ENCODE assay signal across 1 cellular context in the genomic region with DNA sequence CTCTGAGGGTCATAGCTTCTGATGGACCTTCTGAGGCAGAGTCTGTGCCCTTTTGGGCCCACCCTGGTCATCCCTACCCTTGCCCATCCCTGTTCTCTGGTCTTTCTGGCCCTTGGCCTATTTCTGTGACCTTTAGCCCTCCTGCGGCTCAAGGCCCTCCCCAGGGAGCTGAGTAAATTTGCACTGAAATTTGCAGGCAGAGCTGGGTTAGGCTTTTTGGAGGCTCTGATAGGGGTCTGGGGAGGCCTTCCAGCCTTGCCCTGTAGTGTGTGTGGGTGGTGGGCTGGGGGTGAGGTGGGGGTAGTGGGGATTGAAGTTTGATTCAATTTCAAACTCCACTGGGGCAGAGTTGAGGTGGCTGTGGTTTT.
A peak's percentile ranks its signal among the peaks of the same experiment; 100 is the strongest.
TF ChIP-seq lines count a peak whose summit lies in the region.

No MANE protein-coding gene starts in this region.

TF ChIP-seq in HepG2, 621 proteins besides CTCF, POLR2A, EP300 and RAD21 (continued from another document and continues in another):
- TF ChIP-seq, protein P1, sequence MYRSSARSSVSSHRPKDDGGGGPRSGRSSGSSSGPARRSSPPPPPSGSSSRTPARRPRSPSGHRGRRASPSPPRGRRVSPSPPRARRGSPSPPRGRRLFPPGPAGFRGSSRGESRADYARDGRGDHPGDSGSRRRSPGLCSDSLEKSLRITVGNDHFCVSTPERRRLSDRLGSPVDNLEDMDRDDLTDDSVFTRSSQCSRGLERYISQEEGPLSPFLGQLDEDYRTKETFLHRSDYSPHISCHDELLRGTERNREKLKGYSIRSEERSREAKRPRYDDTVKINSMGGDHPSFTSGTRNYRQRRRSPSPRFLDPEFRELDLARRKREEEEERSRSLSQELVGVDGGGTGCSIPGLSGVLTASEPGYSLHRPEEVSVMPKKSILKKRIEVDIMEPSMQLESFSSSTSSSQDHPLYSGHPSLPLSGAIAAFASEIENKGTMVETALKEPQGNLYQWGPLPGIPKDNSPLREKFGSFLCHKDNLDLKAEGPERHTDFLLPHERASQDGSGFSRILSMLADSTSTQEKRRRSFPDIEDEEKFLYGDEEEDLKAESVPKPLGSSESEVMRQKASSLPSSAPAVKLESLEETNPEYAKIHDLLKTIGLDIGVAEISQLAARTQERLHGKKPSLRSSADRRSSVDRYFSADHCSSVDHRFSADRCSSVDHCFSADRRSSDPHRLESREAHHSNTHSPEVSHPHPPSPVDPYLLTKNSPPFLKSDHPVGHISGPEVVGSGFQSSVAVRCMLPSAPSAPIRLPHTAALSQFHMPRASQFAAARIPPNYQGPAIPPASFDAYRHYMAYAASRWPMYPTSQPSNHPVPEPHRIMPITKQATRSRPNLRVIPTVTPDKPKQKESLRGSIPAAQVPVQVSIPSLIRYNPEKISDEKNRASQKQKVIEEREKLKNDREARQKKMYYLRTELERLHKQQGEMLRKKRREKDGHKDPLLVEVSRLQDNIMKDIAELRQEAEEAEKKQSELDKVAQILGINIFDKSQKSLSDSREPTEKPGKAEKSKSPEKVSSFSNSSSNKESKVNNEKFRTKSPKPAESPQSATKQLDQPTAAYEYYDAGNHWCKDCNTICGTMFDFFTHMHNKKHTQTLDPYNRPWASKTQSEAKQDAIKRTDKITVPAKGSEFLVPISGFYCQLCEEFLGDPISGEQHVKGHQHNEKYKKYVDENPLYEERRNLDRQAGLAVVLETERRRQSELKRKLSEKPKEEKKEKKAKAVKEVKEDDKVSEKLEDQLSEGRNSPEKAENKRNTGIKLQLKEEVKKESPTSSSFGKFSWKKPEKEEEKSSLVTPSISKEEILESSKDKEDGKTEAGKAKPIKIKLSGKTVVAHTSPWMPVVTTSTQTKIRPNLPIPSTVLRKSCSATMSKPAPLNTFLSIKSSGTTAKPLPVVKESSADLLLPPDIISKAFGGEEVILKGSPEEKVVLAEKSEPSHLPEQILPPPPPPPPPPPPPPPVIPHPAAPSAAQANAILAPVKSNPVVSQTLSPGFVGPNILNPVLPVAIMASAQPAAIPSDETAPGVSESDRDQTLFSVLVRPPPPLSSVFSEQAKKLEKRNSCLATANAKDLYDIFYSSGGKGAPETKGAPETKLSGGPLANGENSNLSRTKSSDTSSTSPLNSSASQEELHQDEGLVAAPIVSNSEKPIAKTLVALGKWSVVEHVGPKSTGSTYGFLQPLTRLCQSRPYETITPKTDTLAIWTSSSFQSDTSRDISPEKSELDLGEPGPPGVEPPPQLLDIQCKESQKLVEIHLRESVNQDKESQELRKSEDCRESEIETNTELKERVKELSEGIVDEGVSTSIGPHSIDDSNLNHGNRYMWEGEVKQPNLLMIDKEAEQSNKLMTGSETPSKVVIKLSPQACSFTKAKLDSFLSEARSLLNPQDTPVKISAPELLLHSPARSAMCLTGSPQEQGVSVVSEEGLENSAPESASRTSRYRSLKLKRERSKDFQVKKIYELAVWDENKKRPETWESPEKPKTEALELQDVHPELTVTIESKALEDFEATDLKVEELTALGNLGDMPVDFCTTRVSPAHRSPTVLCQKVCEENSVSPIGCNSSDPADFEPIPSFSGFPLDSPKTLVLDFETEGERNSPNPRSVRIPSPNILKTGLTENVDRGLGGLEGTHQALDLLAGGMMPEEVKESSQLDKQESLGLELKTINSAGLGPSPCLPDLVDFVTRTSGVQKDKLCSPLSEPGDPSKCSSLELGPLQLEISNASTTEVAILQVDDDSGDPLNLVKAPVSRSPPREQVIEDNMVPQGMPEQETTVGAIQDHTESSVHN (CRISPR knock-in tag; IDR thresholded peaks at IDR 0.05): no peak
- TF ChIP-seq SNRNP70 (IDR thresholded peaks at IDR 0.05; ENCODE audit: low read depth, low read length) (no peak), ZNF20 (CRISPR knock-in tag; IDR thresholded peaks at IDR 0.05) (no peak), HINFP (CRISPR knock-in tag; IDR thresholded peaks at IDR 0.05; ENCODE audit: low read depth) (no peak), ZBTB7A (CRISPR knock-in tag; IDR thresholded peaks at IDR 0.05) (0 out of 2 replicates have a peak, but pooled peaks have one; percentile 46), ZNF331 (CRISPR knock-in tag; IDR thresholded peaks at IDR 0.05) (peak; percentile 42; the same call in 1 of the 2 replicates), AHR (CRISPR knock-in tag; IDR thresholded peaks at IDR 0.05) (no peak), ZNF850 (CRISPR knock-in tag; conservative IDR thresholded peaks at IDR 0.05) (no peak), NFE2L1 (CRISPR knock-in tag; IDR thresholded peaks at IDR 0.05; ENCODE audit: borderline replicate concordance) (no peak), ZNF317 (CRISPR knock-in tag; IDR thresholded peaks at IDR 0.05) (0 out of 2 replicates have a peak, but pooled peaks have one; percentile 15), FOXA3 (CRISPR knock-in tag; IDR thresholded peaks at IDR 0.05) (0 out of 2 replicates have a peak, but pooled peaks have one; percentile 9), MIXL1 (CRISPR knock-in tag; IDR thresholded peaks at IDR 0.05) (no peak), ZNF549 (CRISPR knock-in tag; IDR thresholded peaks at IDR 0.05) (no peak), NRL (CRISPR knock-in tag; IDR thresholded peaks at IDR 0.05; ENCODE audit: borderline replicate concordance) (no peak), ZNF83 (CRISPR knock-in tag; IDR thresholded peaks at IDR 0.05; ENCODE audit: borderline replicate concordance) (no peak), ZNF780A (CRISPR knock-in tag; IDR thresholded peaks at IDR 0.05) (no peak), SATB2 (CRISPR knock-in tag; IDR thresholded peaks at IDR 0.05) (no peak), SMAD9 (CRISPR knock-in tag; IDR thresholded peaks at IDR 0.05) (no peak), MAFG (CRISPR knock-in tag; IDR thresholded peaks at IDR 0.05) (no peak), ZNF761 (CRISPR knock-in tag; conservative IDR thresholded peaks at IDR 0.05) (no peak), HDAC2 (CRISPR knock-in tag; IDR thresholded peaks at IDR 0.05) (no peak), ZNF143 (CRISPR knock-in tag; IDR thresholded peaks at IDR 0.05) (no peak), ZNF251 (CRISPR knock-in tag; IDR thresholded peaks at IDR 0.05) (no peak), SKIL (CRISPR knock-in tag; IDR thresholded peaks at IDR 0.05; ENCODE audit: borderline replicate concordance) (no peak), SSRP1 (CRISPR knock-in tag; IDR thresholded peaks at IDR 0.05) (no peak), HNF1B (CRISPR knock-in tag; IDR thresholded peaks at IDR 0.05) (no peak)
- TF ChIP-seq, protein P2, sequence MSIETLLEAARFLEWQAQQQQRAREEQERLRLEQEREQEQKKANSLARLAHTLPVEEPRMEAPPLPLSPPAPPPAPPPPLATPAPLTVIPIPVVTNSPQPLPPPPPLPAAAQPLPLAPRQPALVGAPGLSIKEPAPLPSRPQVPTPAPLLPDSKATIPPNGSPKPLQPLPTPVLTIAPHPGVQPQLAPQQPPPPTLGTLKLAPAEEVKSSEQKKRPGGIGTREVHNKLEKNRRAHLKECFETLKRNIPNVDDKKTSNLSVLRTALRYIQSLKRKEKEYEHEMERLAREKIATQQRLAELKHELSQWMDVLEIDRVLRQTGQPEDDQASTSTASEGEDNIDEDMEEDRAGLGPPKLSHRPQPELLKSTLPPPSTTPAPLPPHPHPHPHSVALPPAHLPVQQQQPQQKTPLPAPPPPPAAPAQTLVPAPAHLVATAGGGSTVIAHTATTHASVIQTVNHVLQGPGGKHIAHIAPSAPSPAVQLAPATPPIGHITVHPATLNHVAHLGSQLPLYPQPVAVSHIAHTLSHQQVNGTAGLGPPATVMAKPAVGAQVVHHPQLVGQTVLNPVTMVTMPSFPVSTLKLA (IDR thresholded peaks at IDR 0.05): no peak
- TF ChIP-seq, protein P3, sequence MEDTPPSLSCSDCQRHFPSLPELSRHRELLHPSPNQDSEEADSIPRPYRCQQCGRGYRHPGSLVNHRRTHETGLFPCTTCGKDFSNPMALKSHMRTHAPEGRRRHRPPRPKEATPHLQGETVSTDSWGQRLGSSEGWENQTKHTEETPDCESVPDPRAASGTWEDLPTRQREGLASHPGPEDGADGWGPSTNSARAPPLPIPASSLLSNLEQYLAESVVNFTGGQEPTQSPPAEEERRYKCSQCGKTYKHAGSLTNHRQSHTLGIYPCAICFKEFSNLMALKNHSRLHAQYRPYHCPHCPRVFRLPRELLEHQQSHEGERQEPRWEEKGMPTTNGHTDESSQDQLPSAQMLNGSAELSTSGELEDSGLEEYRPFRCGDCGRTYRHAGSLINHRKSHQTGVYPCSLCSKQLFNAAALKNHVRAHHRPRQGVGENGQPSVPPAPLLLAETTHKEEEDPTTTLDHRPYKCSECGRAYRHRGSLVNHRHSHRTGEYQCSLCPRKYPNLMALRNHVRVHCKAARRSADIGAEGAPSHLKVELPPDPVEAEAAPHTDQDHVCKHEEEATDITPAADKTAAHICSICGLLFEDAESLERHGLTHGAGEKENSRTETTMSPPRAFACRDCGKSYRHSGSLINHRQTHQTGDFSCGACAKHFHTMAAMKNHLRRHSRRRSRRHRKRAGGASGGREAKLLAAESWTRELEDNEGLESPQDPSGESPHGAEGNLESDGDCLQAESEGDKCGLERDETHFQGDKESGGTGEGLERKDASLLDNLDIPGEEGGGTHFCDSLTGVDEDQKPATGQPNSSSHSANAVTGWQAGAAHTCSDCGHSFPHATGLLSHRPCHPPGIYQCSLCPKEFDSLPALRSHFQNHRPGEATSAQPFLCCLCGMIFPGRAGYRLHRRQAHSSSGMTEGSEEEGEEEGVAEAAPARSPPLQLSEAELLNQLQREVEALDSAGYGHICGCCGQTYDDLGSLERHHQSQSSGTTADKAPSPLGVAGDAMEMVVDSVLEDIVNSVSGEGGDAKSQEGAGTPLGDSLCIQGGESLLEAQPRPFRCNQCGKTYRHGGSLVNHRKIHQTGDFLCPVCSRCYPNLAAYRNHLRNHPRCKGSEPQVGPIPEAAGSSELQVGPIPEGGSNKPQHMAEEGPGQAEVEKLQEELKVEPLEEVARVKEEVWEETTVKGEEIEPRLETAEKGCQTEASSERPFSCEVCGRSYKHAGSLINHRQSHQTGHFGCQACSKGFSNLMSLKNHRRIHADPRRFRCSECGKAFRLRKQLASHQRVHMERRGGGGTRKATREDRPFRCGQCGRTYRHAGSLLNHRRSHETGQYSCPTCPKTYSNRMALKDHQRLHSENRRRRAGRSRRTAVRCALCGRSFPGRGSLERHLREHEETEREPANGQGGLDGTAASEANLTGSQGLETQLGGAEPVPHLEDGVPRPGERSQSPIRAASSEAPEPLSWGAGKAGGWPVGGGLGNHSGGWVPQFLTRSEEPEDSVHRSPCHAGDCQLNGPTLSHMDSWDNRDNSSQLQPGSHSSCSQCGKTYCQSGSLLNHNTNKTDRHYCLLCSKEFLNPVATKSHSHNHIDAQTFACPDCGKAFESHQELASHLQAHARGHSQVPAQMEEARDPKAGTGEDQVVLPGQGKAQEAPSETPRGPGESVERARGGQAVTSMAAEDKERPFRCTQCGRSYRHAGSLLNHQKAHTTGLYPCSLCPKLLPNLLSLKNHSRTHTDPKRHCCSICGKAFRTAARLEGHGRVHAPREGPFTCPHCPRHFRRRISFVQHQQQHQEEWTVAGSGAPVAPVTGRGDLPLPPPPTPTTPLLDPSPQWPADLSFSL (CRISPR knock-in tag; IDR thresholded peaks at IDR 0.05): no peak
- TF ChIP-seq, protein P4, sequence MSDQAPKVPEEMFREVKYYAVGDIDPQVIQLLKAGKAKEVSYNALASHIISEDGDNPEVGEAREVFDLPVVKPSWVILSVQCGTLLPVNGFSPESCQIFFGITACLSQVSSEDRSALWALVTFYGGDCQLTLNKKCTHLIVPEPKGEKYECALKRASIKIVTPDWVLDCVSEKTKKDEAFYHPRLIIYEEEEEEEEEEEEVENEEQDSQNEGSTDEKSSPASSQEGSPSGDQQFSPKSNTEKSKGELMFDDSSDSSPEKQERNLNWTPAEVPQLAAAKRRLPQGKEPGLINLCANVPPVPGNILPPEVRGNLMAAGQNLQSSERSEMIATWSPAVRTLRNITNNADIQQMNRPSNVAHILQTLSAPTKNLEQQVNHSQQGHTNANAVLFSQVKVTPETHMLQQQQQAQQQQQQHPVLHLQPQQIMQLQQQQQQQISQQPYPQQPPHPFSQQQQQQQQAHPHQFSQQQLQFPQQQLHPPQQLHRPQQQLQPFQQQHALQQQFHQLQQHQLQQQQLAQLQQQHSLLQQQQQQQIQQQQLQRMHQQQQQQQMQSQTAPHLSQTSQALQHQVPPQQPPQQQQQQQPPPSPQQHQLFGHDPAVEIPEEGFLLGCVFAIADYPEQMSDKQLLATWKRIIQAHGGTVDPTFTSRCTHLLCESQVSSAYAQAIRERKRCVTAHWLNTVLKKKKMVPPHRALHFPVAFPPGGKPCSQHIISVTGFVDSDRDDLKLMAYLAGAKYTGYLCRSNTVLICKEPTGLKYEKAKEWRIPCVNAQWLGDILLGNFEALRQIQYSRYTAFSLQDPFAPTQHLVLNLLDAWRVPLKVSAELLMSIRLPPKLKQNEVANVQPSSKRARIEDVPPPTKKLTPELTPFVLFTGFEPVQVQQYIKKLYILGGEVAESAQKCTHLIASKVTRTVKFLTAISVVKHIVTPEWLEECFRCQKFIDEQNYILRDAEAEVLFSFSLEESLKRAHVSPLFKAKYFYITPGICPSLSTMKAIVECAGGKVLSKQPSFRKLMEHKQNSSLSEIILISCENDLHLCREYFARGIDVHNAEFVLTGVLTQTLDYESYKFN (CRISPR knock-in tag; conservative IDR thresholded peaks at IDR 0.05): peak; percentile 75
